1 cellular context compared by ENCODE assay signal in the genomic region with DNA sequence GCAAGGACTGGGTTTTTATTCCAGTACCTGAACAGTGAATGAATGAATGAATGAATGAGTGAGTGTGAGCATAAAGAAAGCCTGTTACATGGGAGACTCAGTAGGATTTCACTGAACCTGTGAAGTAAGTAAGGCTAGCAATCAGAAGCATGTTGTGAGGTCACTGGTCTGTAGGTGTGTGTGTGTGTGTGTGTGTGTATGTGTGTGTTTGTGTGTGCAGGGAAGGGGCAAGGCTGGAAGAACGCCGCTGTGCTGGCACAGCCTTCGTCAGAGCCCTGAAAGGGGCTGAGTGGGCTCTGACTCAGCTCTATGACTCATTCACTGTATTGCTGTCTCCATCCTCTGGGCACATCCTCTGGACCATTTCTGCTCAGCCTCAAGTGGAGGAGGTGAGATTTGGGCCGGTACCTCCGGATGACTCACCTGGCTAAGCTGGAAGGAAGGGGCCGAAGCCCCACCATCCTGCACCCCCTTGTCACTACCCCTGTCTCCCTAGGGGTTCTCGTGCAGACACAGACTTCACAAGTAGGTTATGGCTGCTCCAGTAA.
TF ChIP-seq lines count a peak whose summit lies in the region.

No MANE protein-coding gene starts in this region.

TF ChIP-seq in HEK293, 187 proteins besides CTCF, POLR2A, EP300 and RAD21 (continued from another document and continues in another):
- TF ChIP-seq, protein P1, sequence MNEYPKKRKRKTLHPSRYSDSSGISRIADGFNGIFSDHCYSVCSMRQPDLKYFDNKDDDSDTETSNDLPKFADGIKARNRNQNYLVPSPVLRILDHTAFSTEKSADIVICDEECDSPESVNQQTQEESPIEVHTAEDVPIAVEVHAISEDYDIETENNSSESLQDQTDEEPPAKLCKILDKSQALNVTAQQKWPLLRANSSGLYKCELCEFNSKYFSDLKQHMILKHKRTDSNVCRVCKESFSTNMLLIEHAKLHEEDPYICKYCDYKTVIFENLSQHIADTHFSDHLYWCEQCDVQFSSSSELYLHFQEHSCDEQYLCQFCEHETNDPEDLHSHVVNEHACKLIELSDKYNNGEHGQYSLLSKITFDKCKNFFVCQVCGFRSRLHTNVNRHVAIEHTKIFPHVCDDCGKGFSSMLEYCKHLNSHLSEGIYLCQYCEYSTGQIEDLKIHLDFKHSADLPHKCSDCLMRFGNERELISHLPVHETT (tag by site-specific recombination; IDR thresholded peaks at IDR 0.05), result peak; percentile 97
- TF ChIP-seq, protein P2, sequence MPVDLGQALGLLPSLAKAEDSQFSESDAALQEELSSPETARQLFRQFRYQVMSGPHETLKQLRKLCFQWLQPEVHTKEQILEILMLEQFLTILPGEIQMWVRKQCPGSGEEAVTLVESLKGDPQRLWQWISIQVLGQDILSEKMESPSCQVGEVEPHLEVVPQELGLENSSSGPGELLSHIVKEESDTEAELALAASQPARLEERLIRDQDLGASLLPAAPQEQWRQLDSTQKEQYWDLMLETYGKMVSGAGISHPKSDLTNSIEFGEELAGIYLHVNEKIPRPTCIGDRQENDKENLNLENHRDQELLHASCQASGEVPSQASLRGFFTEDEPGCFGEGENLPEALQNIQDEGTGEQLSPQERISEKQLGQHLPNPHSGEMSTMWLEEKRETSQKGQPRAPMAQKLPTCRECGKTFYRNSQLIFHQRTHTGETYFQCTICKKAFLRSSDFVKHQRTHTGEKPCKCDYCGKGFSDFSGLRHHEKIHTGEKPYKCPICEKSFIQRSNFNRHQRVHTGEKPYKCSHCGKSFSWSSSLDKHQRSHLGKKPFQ (tag by site-specific recombination; IDR thresholded peaks at IDR 0.05), result no peak
- TF ChIP-seq ZNF785 (tag by site-specific recombination; IDR thresholded peaks at IDR 0.05) (peak; percentile 85), ZFHX2 (tag by site-specific recombination; conservative IDR thresholded peaks at IDR 0.05) (peak; percentile 91), ZNF561 (tag by site-specific recombination; IDR thresholded peaks at IDR 0.05; ENCODE audit: borderline replicate concordance) (no peak), ZNF391 (tag by site-specific recombination; IDR thresholded peaks at IDR 0.05; ENCODE audit: borderline replicate concordance, low read depth) (peak; percentile 72; the same call in 1 of the 2 replicates), ZNF211 (tag by site-specific recombination; IDR thresholded peaks at IDR 0.05; ENCODE audit: low read depth) (no peak), ZSCAN23 (tag by site-specific recombination; IDR thresholded peaks at IDR 0.05) (peak; percentile 80; the same call in 1 of the 2 replicates), ZBTB1 (tag by site-specific recombination; IDR thresholded peaks at IDR 0.05) (no peak), ZNF302 (tag by site-specific recombination; IDR thresholded peaks at IDR 0.05; ENCODE audit: low read depth) (no peak), ZSCAN30 (tag by site-specific recombination; IDR thresholded peaks at IDR 0.05) (no peak), ZNF473 (tag by site-specific recombination; IDR thresholded peaks at IDR 0.05) (peak; percentile 94; the same call in 1 of the 2 replicates), ZNF221 (tag by site-specific recombination; IDR thresholded peaks at IDR 0.05; ENCODE audit: borderline replicate concordance) (no peak), GLI2 (tag by site-specific recombination; IDR thresholded peaks at IDR 0.05; ENCODE audit: borderline replicate concordance, low read depth) (no peak), ZNF174 (tag by site-specific recombination; IDR thresholded peaks at IDR 0.05) (no peak), ZBTB20 (tag by site-specific recombination; IDR thresholded peaks at IDR 0.05) (peak; percentile 49; the same call in 1 of the 2 replicates), KLF1 (tag by site-specific recombination; IDR thresholded peaks at IDR 0.05) (no peak), ZNF548 (tag by site-specific recombination; IDR thresholded peaks at IDR 0.05) (0 out of 2 replicates have a peak, but pooled peaks have one; percentile 24), ZNF133 (tag by site-specific recombination; IDR thresholded peaks at IDR 0.05) (no peak; the same call in 1 of the 2 replicates), ZNF23 (tag by site-specific recombination; IDR thresholded peaks at IDR 0.05; ENCODE audit: borderline replicate concordance) (no peak), ZNF202 (tag by site-specific recombination; IDR thresholded peaks at IDR 0.05; ENCODE audit: borderline replicate concordance) (no peak), ZFP3 (tag by site-specific recombination; IDR thresholded peaks at IDR 0.05; ENCODE audit: low read depth) (no peak), FEZF1 (tag by site-specific recombination; IDR thresholded peaks at IDR 0.05) (0 out of 2 replicates have a peak, but pooled peaks have one; percentile 31), ZNF37A (tag by site-specific recombination; IDR thresholded peaks at IDR 0.05) (no peak), ZNF677 (tag by site-specific recombination; IDR thresholded peaks at IDR 0.05) (no peak)
- TF ChIP-seq, protein P3, sequence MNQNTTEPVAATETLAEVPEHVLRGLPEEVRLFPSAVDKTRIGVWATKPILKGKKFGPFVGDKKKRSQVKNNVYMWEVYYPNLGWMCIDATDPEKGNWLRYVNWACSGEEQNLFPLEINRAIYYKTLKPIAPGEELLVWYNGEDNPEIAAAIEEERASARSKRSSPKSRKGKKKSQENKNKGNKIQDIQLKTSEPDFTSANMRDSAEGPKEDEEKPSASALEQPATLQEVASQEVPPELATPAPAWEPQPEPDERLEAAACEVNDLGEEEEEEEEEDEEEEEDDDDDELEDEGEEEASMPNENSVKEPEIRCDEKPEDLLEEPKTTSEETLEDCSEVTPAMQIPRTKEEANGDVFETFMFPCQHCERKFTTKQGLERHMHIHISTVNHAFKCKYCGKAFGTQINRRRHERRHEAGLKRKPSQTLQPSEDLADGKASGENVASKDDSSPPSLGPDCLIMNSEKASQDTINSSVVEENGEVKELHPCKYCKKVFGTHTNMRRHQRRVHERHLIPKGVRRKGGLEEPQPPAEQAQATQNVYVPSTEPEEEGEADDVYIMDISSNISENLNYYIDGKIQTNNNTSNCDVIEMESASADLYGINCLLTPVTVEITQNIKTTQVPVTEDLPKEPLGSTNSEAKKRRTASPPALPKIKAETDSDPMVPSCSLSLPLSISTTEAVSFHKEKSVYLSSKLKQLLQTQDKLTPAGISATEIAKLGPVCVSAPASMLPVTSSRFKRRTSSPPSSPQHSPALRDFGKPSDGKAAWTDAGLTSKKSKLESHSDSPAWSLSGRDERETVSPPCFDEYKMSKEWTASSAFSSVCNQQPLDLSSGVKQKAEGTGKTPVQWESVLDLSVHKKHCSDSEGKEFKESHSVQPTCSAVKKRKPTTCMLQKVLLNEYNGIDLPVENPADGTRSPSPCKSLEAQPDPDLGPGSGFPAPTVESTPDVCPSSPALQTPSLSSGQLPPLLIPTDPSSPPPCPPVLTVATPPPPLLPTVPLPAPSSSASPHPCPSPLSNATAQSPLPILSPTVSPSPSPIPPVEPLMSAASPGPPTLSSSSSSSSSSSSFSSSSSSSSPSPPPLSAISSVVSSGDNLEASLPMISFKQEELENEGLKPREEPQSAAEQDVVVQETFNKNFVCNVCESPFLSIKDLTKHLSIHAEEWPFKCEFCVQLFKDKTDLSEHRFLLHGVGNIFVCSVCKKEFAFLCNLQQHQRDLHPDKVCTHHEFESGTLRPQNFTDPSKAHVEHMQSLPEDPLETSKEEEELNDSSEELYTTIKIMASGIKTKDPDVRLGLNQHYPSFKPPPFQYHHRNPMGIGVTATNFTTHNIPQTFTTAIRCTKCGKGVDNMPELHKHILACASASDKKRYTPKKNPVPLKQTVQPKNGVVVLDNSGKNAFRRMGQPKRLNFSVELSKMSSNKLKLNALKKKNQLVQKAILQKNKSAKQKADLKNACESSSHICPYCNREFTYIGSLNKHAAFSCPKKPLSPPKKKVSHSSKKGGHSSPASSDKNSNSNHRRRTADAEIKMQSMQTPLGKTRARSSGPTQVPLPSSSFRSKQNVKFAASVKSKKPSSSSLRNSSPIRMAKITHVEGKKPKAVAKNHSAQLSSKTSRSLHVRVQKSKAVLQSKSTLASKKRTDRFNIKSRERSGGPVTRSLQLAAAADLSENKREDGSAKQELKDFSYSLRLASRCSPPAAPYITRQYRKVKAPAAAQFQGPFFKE (tag by site-specific recombination; IDR thresholded peaks at IDR 0.05; ENCODE audit: borderline replicate concordance), result no peak
- TF ChIP-seq, protein P4, sequence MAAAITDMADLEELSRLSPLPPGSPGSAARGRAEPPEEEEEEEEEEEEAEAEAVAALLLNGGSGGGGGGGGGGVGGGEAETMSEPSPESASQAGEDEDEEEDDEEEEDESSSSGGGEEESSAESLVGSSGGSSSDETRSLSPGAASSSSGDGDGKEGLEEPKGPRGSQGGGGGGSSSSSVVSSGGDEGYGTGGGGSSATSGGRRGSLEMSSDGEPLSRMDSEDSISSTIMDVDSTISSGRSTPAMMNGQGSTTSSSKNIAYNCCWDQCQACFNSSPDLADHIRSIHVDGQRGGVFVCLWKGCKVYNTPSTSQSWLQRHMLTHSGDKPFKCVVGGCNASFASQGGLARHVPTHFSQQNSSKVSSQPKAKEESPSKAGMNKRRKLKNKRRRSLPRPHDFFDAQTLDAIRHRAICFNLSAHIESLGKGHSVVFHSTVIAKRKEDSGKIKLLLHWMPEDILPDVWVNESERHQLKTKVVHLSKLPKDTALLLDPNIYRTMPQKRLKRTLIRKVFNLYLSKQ (tag by site-specific recombination; IDR thresholded peaks at IDR 0.05; ENCODE audit: borderline replicate concordance), result no peak
- TF ChIP-seq, protein P5, sequence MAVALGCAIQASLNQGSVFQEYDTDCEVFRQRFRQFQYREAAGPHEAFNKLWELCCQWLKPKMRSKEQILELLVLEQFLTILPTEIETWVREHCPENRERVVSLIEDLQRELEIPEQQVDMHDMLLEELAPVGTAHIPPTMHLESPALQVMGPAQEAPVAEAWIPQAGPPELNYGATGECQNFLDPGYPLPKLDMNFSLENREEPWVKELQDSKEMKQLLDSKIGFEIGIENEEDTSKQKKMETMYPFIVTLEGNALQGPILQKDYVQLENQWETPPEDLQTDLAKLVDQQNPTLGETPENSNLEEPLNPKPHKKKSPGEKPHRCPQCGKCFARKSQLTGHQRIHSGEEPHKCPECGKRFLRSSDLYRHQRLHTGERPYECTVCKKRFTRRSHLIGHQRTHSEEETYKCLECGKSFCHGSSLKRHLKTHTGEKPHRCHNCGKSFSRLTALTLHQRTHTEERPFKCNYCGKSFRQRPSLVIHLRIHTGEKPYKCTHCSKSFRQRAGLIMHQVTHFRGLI (tag by site-specific recombination; IDR thresholded peaks at IDR 0.05), result no peak
- TF ChIP-seq, protein P6, sequence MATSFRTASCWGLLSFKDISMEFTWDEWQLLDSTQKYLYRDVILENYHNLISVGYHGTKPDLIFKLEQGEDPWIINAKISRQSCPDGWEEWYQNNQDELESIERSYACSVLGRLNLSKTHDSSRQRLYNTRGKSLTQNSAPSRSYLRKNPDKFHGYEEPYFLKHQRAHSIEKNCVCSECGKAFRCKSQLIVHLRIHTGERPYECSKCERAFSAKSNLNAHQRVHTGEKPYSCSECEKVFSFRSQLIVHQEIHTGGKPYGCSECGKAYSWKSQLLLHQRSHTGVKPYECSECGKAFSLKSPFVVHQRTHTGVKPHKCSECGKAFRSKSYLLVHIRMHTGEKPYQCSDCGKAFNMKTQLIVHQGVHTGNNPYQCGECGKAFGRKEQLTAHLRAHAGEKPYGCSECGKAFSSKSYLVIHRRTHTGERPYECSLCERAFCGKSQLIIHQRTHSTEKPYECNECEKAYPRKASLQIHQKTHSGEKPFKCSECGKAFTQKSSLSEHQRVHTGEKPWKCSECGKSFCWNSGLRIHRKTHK (tag by site-specific recombination; IDR thresholded peaks at IDR 0.05), result peak; percentile 31; the same call in 1 of the 2 replicates
- TF ChIP-seq, protein P7, sequence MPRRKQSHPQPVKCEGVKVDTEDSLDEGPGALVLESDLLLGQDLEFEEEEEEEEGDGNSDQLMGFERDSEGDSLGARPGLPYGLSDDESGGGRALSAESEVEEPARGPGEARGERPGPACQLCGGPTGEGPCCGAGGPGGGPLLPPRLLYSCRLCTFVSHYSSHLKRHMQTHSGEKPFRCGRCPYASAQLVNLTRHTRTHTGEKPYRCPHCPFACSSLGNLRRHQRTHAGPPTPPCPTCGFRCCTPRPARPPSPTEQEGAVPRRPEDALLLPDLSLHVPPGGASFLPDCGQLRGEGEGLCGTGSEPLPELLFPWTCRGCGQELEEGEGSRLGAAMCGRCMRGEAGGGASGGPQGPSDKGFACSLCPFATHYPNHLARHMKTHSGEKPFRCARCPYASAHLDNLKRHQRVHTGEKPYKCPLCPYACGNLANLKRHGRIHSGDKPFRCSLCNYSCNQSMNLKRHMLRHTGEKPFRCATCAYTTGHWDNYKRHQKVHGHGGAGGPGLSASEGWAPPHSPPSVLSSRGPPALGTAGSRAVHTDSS (tag by site-specific recombination; IDR thresholded peaks at IDR 0.05), result no peak
- TF ChIP-seq, protein P8, sequence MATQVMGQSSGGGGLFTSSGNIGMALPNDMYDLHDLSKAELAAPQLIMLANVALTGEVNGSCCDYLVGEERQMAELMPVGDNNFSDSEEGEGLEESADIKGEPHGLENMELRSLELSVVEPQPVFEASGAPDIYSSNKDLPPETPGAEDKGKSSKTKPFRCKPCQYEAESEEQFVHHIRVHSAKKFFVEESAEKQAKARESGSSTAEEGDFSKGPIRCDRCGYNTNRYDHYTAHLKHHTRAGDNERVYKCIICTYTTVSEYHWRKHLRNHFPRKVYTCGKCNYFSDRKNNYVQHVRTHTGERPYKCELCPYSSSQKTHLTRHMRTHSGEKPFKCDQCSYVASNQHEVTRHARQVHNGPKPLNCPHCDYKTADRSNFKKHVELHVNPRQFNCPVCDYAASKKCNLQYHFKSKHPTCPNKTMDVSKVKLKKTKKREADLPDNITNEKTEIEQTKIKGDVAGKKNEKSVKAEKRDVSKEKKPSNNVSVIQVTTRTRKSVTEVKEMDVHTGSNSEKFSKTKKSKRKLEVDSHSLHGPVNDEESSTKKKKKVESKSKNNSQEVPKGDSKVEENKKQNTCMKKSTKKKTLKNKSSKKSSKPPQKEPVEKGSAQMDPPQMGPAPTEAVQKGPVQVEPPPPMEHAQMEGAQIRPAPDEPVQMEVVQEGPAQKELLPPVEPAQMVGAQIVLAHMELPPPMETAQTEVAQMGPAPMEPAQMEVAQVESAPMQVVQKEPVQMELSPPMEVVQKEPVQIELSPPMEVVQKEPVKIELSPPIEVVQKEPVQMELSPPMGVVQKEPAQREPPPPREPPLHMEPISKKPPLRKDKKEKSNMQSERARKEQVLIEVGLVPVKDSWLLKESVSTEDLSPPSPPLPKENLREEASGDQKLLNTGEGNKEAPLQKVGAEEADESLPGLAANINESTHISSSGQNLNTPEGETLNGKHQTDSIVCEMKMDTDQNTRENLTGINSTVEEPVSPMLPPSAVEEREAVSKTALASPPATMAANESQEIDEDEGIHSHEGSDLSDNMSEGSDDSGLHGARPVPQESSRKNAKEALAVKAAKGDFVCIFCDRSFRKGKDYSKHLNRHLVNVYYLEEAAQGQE (tag by site-specific recombination; IDR thresholded peaks at IDR 0.05), result no peak
- TF ChIP-seq, protein P9, sequence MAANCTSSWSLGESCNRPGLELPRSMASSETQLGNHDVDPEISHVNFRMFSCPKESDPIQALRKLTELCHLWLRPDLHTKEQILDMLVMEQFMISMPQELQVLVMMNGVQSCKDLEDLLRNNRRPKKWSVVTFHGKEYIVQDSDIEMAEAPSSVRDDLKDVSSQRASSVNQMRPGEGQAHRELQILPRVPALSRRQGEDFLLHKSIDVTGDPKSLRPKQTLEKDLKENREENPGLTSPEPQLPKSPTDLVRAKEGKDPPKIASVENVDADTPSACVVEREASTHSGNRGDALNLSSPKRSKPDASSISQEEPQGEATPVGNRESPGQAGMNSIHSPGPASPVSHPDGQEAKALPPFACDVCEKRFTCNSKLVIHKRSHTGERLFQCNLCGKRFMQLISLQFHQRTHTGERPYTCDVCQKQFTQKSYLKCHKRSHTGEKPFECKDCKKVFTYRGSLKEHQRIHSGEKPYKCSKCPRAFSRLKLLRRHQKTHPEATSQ (tag by site-specific recombination; IDR thresholded peaks at IDR 0.05), result peak; percentile 90; the same call in 1 of the 2 replicates
